Comparison of ENCODE assay signal across 28 cellular contexts in genomic region chr12:58905422-58905821, GRCh38. TPM values are rescaled to one million over a fixed set of nuclear protein-coding genes. Genes with fewer than 3 reads are reported as not detected.
DNase-seq lines count a peak whose midpoint lies in the region; ATAC-seq, FAIRE-seq and TF ChIP-seq lines count a peak whose summit lies in the region.
"Had no signal": no experiment of that assay in that cellular context is flagged by ENCODE, and none has a peak within 500 bp of the region (broad histone marks: within the 10 kb centered on the region; RNA-seq: fewer than 3 reads in every experiment).

No MANE protein-coding gene starts in this region.

- H3K36me3 Mint-ChIP-seq in astrocyte (ENCODE audit: low read depth, unreplicated experiment), result peaks cover 29% of the 10 kb centered on the region
- H3K36me3 Mint-ChIP-seq: CD14-positive monocyte; CD4-positive, alpha-beta memory T cell; CD4-positive, CD25-positive, alpha-beta regulatory T cell; CD8-positive, alpha-beta memory T cell had no signal

- H3K27me3 ChIP-seq in HepG2 (ENCODE audit: control insufficient read depth in 1 of 2, insufficient read depth in 2 of 2, low read length in 2 of 2) (no peaks in the 10 kb centered on the region; a peak in 1 of 5 replicates), right lobe of liver (no peaks in the 10 kb centered on the region), PC-3 (ENCODE audit: low read length) (no peaks in the 10 kb centered on the region), astrocyte (ENCODE audit: insufficient read depth, low read length) (no peaks in the 10 kb centered on the region), hepatocyte (no peaks in the 10 kb centered on the region)
- H3K27me3 ChIP-seq: BE2C, BLaER1 had no signal

- H4K20me1 ChIP-seq in HepG2 (ENCODE audit: insufficient read depth, low read length), result no peaks in the 10 kb centered on the region
- no peaks in the 10 kb centered on the region for H4K20me1 ChIP-seq in PC-3 (ENCODE audit: low read length)
- H4K20me1 ChIP-seq in astrocyte (ENCODE audit: insufficient read depth, low read length), result peaks cover 25% of the 10 kb centered on the region
- no peaks in the 10 kb centered on the region for H4K20me1 ChIP-seq in hepatocyte (ENCODE audit: insufficient read depth, poor library complexity, severe bottlenecking)
- H4K20me1 ChIP-seq: BLaER1 had no signal

- peak overlapping the region; percentile 18 for H3K27ac Mint-ChIP-seq in astrocyte (ENCODE audit: unreplicated experiment)
- H3K27ac Mint-ChIP-seq: CD14-positive monocyte; CD4-positive, alpha-beta memory T cell; CD4-positive, CD25-positive, alpha-beta regulatory T cell; CD8-positive, alpha-beta memory T cell had no signal

- H3K9ac ChIP-seq in HepG2 (ENCODE audit: insufficient read depth, low read depth, low read length) (no peak overlapping the region), PC-3 (ENCODE audit: low read length) (no peak overlapping the region), astrocyte (ENCODE audit: low read length) (no peak overlapping the region)
- H3K9ac ChIP-seq: BLaER1 had no signal

- no peak overlapping the region for H3K4me3 Mint-ChIP-seq in astrocyte (ENCODE audit: unreplicated experiment)
- H3K4me3 Mint-ChIP-seq: CD14-positive monocyte; CD4-positive, alpha-beta memory T cell; CD4-positive, CD25-positive, alpha-beta regulatory T cell; CD8-positive, alpha-beta memory T cell had no signal

- H3K9me3 Mint-ChIP-seq in astrocyte (ENCODE audit: unreplicated experiment), result no peaks in the 10 kb centered on the region

- WGBS in HepG2 (ENCODE audit: low lambda C conversion rate), result 96% methylated on average over 9 of the region's 9 CpGs
- 76% methylated on average over 8 of the region's 9 CpGs for WGBS in right lobe of liver (ENCODE audit: insufficient coverage, low coverage, low lambda C conversion rate, missing lambda C conversion rate)
- 71% methylated on average over 9 of the region's 9 CpGs for WGBS in hepatocyte (ENCODE audit: low lambda C conversion rate, missing lambda C conversion rate)

- H2AFZ ChIP-seq in HepG2 (ENCODE audit: low read length) (no peak overlapping the region), PC-3 (ENCODE audit: low read length) (no peak overlapping the region), astrocyte (ENCODE audit: low read depth, low read length) (no peak overlapping the region), hepatocyte (no peak overlapping the region)

- no peak for TF ChIP-seq EP300 in HepG2 (IDR thresholded peaks at IDR 0.05; ENCODE audit: low read depth in 2 of 2, low read length in 2 of 2)
- TF ChIP-seq EP300 in HepG2 (CRISPR knock-in tag; IDR thresholded peaks at IDR 0.05; ENCODE audit: borderline replicate concordance), result no peak

- H3K4me1 Mint-ChIP-seq in astrocyte (ENCODE audit: low read depth, unreplicated experiment), result peaks cover 29% of the 10 kb centered on the region
- H3K4me1 Mint-ChIP-seq: CD14-positive monocyte; CD4-positive, alpha-beta memory T cell; CD4-positive, CD25-positive, alpha-beta regulatory T cell; CD8-positive, alpha-beta memory T cell had no signal

- ATAC-seq in HepG2 (no peak), right lobe of liver (no peak), PC-3 (peak; percentile 31; the same call in 1 of the 2 replicates), HG03469 (IDR thresholded peaks at IDR 0.05; ENCODE audit: unreplicated experiment) (no peak)
- ATAC-seq: A549, GM12878 had no signal

- H3K9me2 ChIP-seq in PC-3 (replicated peaks; ENCODE audit: low read length) (no peaks in the 10 kb centered on the region), hepatocyte (replicated peaks; ENCODE audit: insufficient read depth) (no peaks in the 10 kb centered on the region)

- in situ Hi-C loops in HepG2 (cut with HindIII; ENCODE audit: extremely low pct_ligation_motif_present, low pct_unique_long_range_greater_than_20kb), result no loop called here

- CTCF ChIA-PET in HepG2 (lab: Yijun Ruan, JAX; ENCODE audit: low intra/inter-chr PET ratio, low total read pairs) (no interaction called here), PC-3 (lab: Charles Lee) (no interaction called here)

- FAIRE-seq in HepG2 (lab: Jason Lieb, UNC) (no peak), astrocyte (lab: Jason Lieb, UNC) (no peak)
- FAIRE-seq: A549, GM12878, GM12892, GM18507 had no signal

- BruUV-seq in HepG2 (replicated peaks; lab: Mats Ljungman, UMichigan) (no TSS peak), PC-3 (replicated peaks; lab: Mats Ljungman, UMichigan) (no TSS peak)

- H3K4me3 ChIP-seq in HepG2 (replicated peaks in 1 of 3; ENCODE audit: insufficient read depth in 1 of 3, low read depth in 2 of 3, low read length in 3 of 3) (no peak overlapping the region), right lobe of liver (no peak overlapping the region), PC-3 (ENCODE audit: low read length) (no peak overlapping the region), astrocyte (ENCODE audit: insufficient read depth, low read depth, low read length) (no peak overlapping the region), hepatocyte (no peak overlapping the region)
- H3K4me3 ChIP-seq: A549, BLaER1, GM12878 had no signal

- TF ChIP-seq CTCF in HepG2 (CRISPR knock-in tag; IDR thresholded peaks at IDR 0.05) (no peak), right lobe of liver (IDR thresholded peaks at IDR 0.05) (no peak), PC-3 (conservative IDR thresholded peaks at IDR 0.05; ENCODE audit: low read depth, low read length) (no peak), astrocyte (IDR thresholded peaks at IDR 0.05; ENCODE audit: insufficient read depth, low read depth, low read length) (no peak), hepatocyte (IDR thresholded peaks at IDR 0.05; ENCODE audit: poor library complexity) (no peak)

- H3K79me2 ChIP-seq in HepG2 (ENCODE audit: insufficient read depth, low read length) (peaks cover 1% of the 10 kb centered on the region), PC-3 (ENCODE audit: low read length) (no peaks in the 10 kb centered on the region), astrocyte (ENCODE audit: insufficient read depth, low read length) (peaks cover 74% of the 10 kb centered on the region), hepatocyte (peaks cover 77% of the 10 kb centered on the region)

- no peaks in the 10 kb centered on the region for H3K4me1 ChIP-seq in HepG2 (ENCODE audit: insufficient read depth, low read length)
- H3K4me1 ChIP-seq in right lobe of liver, result no peaks in the 10 kb centered on the region
- H3K4me1 ChIP-seq in PC-3 (ENCODE audit: insufficient read depth, low read length), result no peaks in the 10 kb centered on the region
- H3K4me1 ChIP-seq in astrocyte (ENCODE audit: insufficient read depth, low read length), result peaks cover 11% of the 10 kb centered on the region
- no peaks in the 10 kb centered on the region for H3K4me1 ChIP-seq in hepatocyte (ENCODE audit: insufficient read depth)
- H3K4me1 ChIP-seq: A549, BE2C, BLaER1 had no signal

- DNase-seq in HepG2 (ENCODE audit: low spot score) (no peak), right lobe of liver (no peak), PC-3 (no peak), astrocyte (ENCODE audit: low read depth) (no peak), hepatocyte (ENCODE audit: low spot score) (no peak), AG08396 (ENCODE audit: low spot score) (no peak), SK-N-DZ (ENCODE audit: low spot score) (no peak)
- DNase-seq: BE2C; C1 segment of cervical spinal cord; CD4-positive, alpha-beta memory T cell; CD4-positive, CD25-positive, alpha-beta regulatory T cell; CD8-positive, alpha-beta memory T cell; COR-L47; DMS 273 treated with DMSO at 0.1 percent for 48 hours; DMS153; DMS53; DMS79; DND-41; EL; GDM1 had no signal

- H3K36me3 ChIP-seq in HepG2 (replicated peaks in 1 of 2; ENCODE audit: control insufficient read depth in 1 of 2, insufficient read depth in 2 of 2, low read length in 2 of 2) (peaks cover 2 to 15% of the 10 kb centered on the region in 2 experiments; a peak in 3 of 5 replicates), right lobe of liver (peaks cover 0 to 12% (median 2%) of the 10 kb centered on the region in 4 donors), PC-3 (ENCODE audit: low read depth, low read length) (peaks cover 24% of the 10 kb centered on the region), astrocyte (ENCODE audit: insufficient read depth, low read length) (peaks cover 43% of the 10 kb centered on the region), hepatocyte (replicated peaks; ENCODE audit: insufficient read depth, low read depth) (no peaks in the 10 kb centered on the region)
- H3K36me3 ChIP-seq: BE2C, BLaER1 had no signal

- intact Hi-C loops in HepG2 (cut with micrococcal nuclease; ENCODE audit: unreplicated experiment), result no loop called here
- intact Hi-C loops in right lobe of liver (cut with DNase I), result no loop called here
- intact Hi-C loops in PC-3 (cut with micrococcal nuclease), result no loop called here

- H3K4me2 ChIP-seq in HepG2 (ENCODE audit: low read depth, low read length), result no peak overlapping the region
- no peak overlapping the region for H3K4me2 ChIP-seq in PC-3 (ENCODE audit: low read length)
- no peak overlapping the region for H3K4me2 ChIP-seq in astrocyte (ENCODE audit: low read length)
- H3K4me2 ChIP-seq in hepatocyte, result peak overlapping the region; percentile 25
- H3K4me2 ChIP-seq: A549, BLaER1 had no signal

- no peak for TF ChIP-seq RAD21 in HepG2 (CRISPR knock-in tag; IDR thresholded peaks at IDR 0.05)

- H3F3A ChIP-seq in PC-3 (ENCODE audit: low read length, unreplicated experiment), result no peaks in the 10 kb centered on the region

- TF ChIP-seq POLR2A in HepG2 (IDR thresholded peaks at IDR 0.05; ENCODE audit: insufficient read depth in 1 of 2, low read depth in 2 of 2, low read length in 2 of 2) (no peak), right lobe of liver (IDR thresholded peaks at IDR 0.05) (no peak)

- H3K9me3 ChIP-seq in HepG2 (ENCODE audit: low read length) (no peaks in the 10 kb centered on the region), right lobe of liver (no peaks in the 10 kb centered on the region), PC-3 (ENCODE audit: low read length) (no peaks in the 10 kb centered on the region), astrocyte (ENCODE audit: insufficient read depth, low read depth, low read length) (peaks cover 4% of the 10 kb centered on the region), hepatocyte (ENCODE audit: low read depth) (no peaks in the 10 kb centered on the region)
- H3K9me3 ChIP-seq: BE2C, BLaER1 had no signal

- H3K27ac ChIP-seq in HepG2 (ENCODE audit: extremely low read length, insufficient read depth, low read length) (no peak overlapping the region), right lobe of liver (no peak overlapping the region), PC-3 (ENCODE audit: low read length) (no peak overlapping the region), astrocyte (ENCODE audit: low read depth, low read length) (no peak overlapping the region), hepatocyte (no peak overlapping the region)
- H3K27ac ChIP-seq: 22Rv1, A549, BLaER1 had no signal

- POLR2A ChIA-PET in HepG2 (lab: Yijun Ruan, JAX) (no interaction called here), PC-3 (lab: Charles Lee; ENCODE audit: unreplicated experiment) (no interaction called here)

- H3K27me3 Mint-ChIP-seq in astrocyte (ENCODE audit: low read depth, unreplicated experiment), result no peaks in the 10 kb centered on the region
- H3K27me3 Mint-ChIP-seq: CD4-positive, alpha-beta memory T cell; CD4-positive, CD25-positive, alpha-beta regulatory T cell; CD8-positive, alpha-beta memory T cell had no signal

RNA-seq across cellular contexts. Expression of gene LRIG3, which starts 14.9 kb away (rescaled TPM):
- total RNA-seq in HepG2 (2016; rRNA removed; fragmentation: Illumina TruSeq; extraction: Trizol), result 9.9 and 17.4 TPM in 2 replicates
- total RNA-seq in HepG2 (2016; cell fraction: cytosol; rRNA removed; fragmentation: Illumina TruSeq; extraction: Trizol; ENCODE audit: low read depth), result 2.5 and 3.0 TPM in 2 replicates
- 9.0 and 13.5 TPM in 2 replicates for total RNA-seq in HepG2 (2016; cell fraction: insoluble cytoplasmic fraction; rRNA removed; fragmentation: Illumina TruSeq; extraction: Trizol)
- 5.6 and 5.9 TPM in 2 replicates for total RNA-seq in HepG2 (2016; cell fraction: membrane; rRNA removed; fragmentation: Illumina TruSeq; extraction: Trizol)
- 29.0 and 31.5 TPM in 2 replicates for total RNA-seq in HepG2 (2016; cell fraction: nucleus; rRNA removed; fragmentation: Illumina TruSeq; extraction: Trizol)
- 7.7 TPM in 2 replicates for polyA plus RNA-seq in HepG2 (2011; rRNA removed)
- 5.6 and 6.5 TPM in 2 replicates for polyA plus RNA-seq in HepG2 (2011; cell fraction: cytosol; rRNA removed)
- 6.5 and 6.7 TPM in 2 replicates for polyA plus RNA-seq in HepG2 (2011; cell fraction: nucleus; rRNA removed)
- polyA plus RNA-seq in HepG2 (2012), result 7.2 and 7.6 TPM in 2 replicates
- polyA plus RNA-seq in HepG2 (2016; cell fraction: cytosol; fragmentation: Illumina TruSeq; extraction: Trizol; ENCODE audit: low read depth), result 0.49 and 0.58 TPM in 2 replicates
- 4.9 and 6.3 TPM in 2 replicates for polyA plus RNA-seq in HepG2 (2016; cell fraction: insoluble cytoplasmic fraction; fragmentation: Illumina TruSeq; extraction: Trizol; ENCODE audit: low read depth)
- 0.96 and 1.0 TPM in 2 replicates for polyA plus RNA-seq in HepG2 (2016; cell fraction: membrane; fragmentation: Illumina TruSeq; extraction: Trizol; ENCODE audit: low read depth)
- 10.9 and 12.4 TPM in 2 replicates for polyA plus RNA-seq in HepG2 (2016; cell fraction: nucleus; fragmentation: Illumina TruSeq; extraction: Trizol; ENCODE audit: insufficient read depth, low read depth)
- polyA minus RNA-seq in HepG2 (2011; rRNA and poly(A)+ RNA removed; ENCODE audit: low replicate concordance), result 16.2 and 25.7 TPM in 2 replicates
- polyA minus RNA-seq in HepG2 (2011; cell fraction: cytosol; rRNA and poly(A)+ RNA removed), result 6.6 and 7.4 TPM in 2 replicates
- 51.0 and 58.3 TPM in 2 replicates for polyA minus RNA-seq in HepG2 (2011; cell fraction: nucleus; rRNA and poly(A)+ RNA removed)
- 10 to 100 TPM in 3 of 6 experiments, 1 to 10 TPM in 3; 4.2 to 13.3 (median 8.9) TPM for total RNA-seq in right lobe of liver
- total RNA-seq in PC-3 (2014; rRNA removed), result 8.6 and 10.8 TPM in 2 replicates
- 96.0 and 129 TPM in 2 replicates for total RNA-seq in astrocyte
- total RNA-seq in hepatocyte, result 63.9 and 71.5 TPM in 2 replicates
- polyA plus RNA-seq in hepatocyte, result 21.7 and 23.7 TPM in 2 replicates
- polyA plus RNA-seq in SK-N-DZ (2014; cell fraction: cytosol; rRNA removed), result 7.2 and 10.4 TPM in 2 replicates
- polyA plus RNA-seq in SK-N-DZ (2014; cell fraction: nucleus; rRNA removed), result 19.5 and 21.1 TPM in 2 replicates
- total RNA-seq: CD4-positive, alpha-beta memory T cell; CD4-positive, CD25-positive, alpha-beta regulatory T cell had no signal
- polyA plus RNA-seq: CD14-positive monocyte; CD4-positive, alpha-beta memory T cell; CD4-positive, CD25-positive, alpha-beta regulatory T cell; CD8-positive, alpha-beta memory T cell had no signal
